Comparison of ENCODE assay signal across 2 cellular contexts in genomic region chr11:18192988-18193387, GRCh38.
TF ChIP-seq lines count a peak whose summit lies in the region.

No MANE protein-coding gene starts in this region.

TF ChIP-seq in GM12891, 5 proteins besides CTCF, POLR2A, EP300 and RAD21:
- TF ChIP-seq SPI1 (IDR thresholded peaks at IDR 0.05; ENCODE audit: low read depth, low read length) (peak; percentile 75), POLR2AphosphoS5 (IDR thresholded peaks at IDR 0.05; ENCODE audit: low read depth, low read length) (no peak)
TF ChIP-seq in GM12891: peak in this region for 1.

TF ChIP-seq in GM12878, 131 proteins besides CTCF, POLR2A, EP300 and RAD21:
- TF ChIP-seq NR2C1 (IDR thresholded peaks at IDR 0.05): no peak
- TF ChIP-seq ZBED1 (IDR thresholded peaks at IDR 0.05; ENCODE audit: borderline replicate concordance): no peak
- no peak for TF ChIP-seq RCOR1 (conservative IDR thresholded peaks at IDR 0.05; ENCODE audit: low read depth, low read length)
- no peak for TF ChIP-seq TAF1 (IDR thresholded peaks at IDR 0.05; ENCODE audit: borderline replicate concordance, low read depth, low read length)
- no peak for TF ChIP-seq ATF2 (IDR thresholded peaks at IDR 0.05; ENCODE audit: low read length)
- TF ChIP-seq RB1 (IDR thresholded peaks at IDR 0.05; ENCODE audit: borderline replicate concordance): no peak
- no peak for TF ChIP-seq SREBF2 (IDR thresholded peaks at IDR 0.05; ENCODE audit: low read length)
- peak in 1 of 2 experiments; percentile 37; a peak in 1 of 4 replicates for TF ChIP-seq IKZF2 (IDR thresholded peaks at IDR 0.05)
- TF ChIP-seq BRCA1 (IDR thresholded peaks at IDR 0.05; ENCODE audit: low read depth, low read length): no peak
- no peak for TF ChIP-seq HDAC6 (IDR thresholded peaks at IDR 0.05; ENCODE audit: unreplicated experiment)
- TF ChIP-seq ZNF24 (IDR thresholded peaks at IDR 0.05): no peak
- TF ChIP-seq MTA2 (IDR thresholded peaks at IDR 0.05; ENCODE audit: low read depth): no peak
- TF ChIP-seq EED (IDR thresholded peaks at IDR 0.05; ENCODE audit: low read depth): 0 out of 2 replicates have a peak, but pooled peaks have one; percentile 24
- no peak for TF ChIP-seq HDAC2 (IDR thresholded peaks at IDR 0.05)
- TF ChIP-seq TCF7 (IDR thresholded peaks at IDR 0.05; ENCODE audit: borderline replicate concordance): no peak
- TF ChIP-seq SPI1 (IDR thresholded peaks at IDR 0.05; ENCODE audit: borderline replicate concordance, insufficient read depth, low read depth, low read length): peak; percentile 49; the same call in 1 of the 2 replicates
- no peak for TF ChIP-seq ATF3 (IDR thresholded peaks at IDR 0.05; ENCODE audit: borderline replicate concordance, extremely low read depth, low read depth, low read length)
- no peak for TF ChIP-seq HDGF (IDR thresholded peaks at IDR 0.05)
- no peak for TF ChIP-seq CBFB (IDR thresholded peaks at IDR 0.05; ENCODE audit: low read depth)
